In genomic region chr4:102429553-102429952, GRCh38 we compare ENCODE assay signal across 1 cellular context.
TF ChIP-seq lines count a peak whose summit lies in the region.

No MANE protein-coding gene starts in this region.

TF ChIP-seq in HCT116, 20 proteins besides CTCF, POLR2A, EP300 and RAD21 (continued from another document):
- TF ChIP-seq REST (IDR thresholded peaks at IDR 0.05; ENCODE audit: low read depth) = no peak
